Comparison of ENCODE assay signal across 29 cellular contexts in the genomic region with DNA sequence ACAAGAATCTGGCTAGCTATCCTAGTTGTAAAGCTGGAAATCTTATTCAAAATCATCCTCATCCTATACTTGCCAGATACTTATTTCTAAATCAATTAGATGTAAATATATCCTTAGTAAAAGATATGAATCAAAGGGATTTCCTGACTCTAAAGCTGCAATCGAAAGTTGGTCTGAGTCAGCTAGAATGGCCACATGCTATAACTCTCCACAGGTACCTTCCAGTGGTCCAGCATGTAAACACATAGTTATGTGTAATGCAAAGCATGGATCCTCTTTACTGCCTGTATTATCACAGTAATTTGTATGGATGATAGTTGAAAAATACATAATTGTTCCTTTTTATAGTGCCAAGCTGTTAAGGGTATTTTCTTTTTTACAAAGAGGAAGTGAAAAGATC. TPM values are rescaled to one million over a fixed set of nuclear protein-coding genes. Genes with fewer than 3 reads are reported as not detected.
A peak's percentile ranks its signal among the peaks of the same experiment; 100 is the strongest.
DNase-seq lines count a peak whose midpoint lies in the region; ATAC-seq and TF ChIP-seq lines count a peak whose summit lies in the region.
"Had no signal": no experiment of that assay in that cellular context is flagged by ENCODE, and none has a peak within 500 bp of the region (broad histone marks: within the 10 kb centered on the region; RNA-seq: fewer than 3 reads in every experiment).

No MANE protein-coding gene starts in this region.

- H3K4me2 ChIP-seq in BLaER1 (peak overlapping the region; percentile 49), SU-DHL-6 (ENCODE audit: low read depth, low read length, poor library complexity, severe bottlenecking) (peak overlapping the region; percentile 12)

- H3K36me3 Mint-ChIP-seq in CD14-positive monocyte: no peaks in the 10 kb centered on the region
- H3K36me3 Mint-ChIP-seq: CD4-positive, CD25-positive, alpha-beta regulatory T cell; naive thymus-derived CD8-positive, alpha-beta T cell had no signal

- H3K9ac ChIP-seq in BLaER1 (no peak overlapping the region), SU-DHL-6 (ENCODE audit: low read length) (no peak overlapping the region)
- H3K9ac ChIP-seq: GM23248 had no signal

- H3K79me2 ChIP-seq in SU-DHL-6 (ENCODE audit: insufficient read depth, low read length): no peaks in the 10 kb centered on the region

- H3K4me1 ChIP-seq in BLaER1: peaks cover 12% of the 10 kb centered on the region
- H3K4me1 ChIP-seq: heart right ventricle, right lobe of liver, SJSA1, stomach, thyroid gland, vagina had no signal

- H4K20me1 ChIP-seq in BLaER1: no peaks in the 10 kb centered on the region
- H4K20me1 ChIP-seq in SU-DHL-6 (ENCODE audit: low read depth, low read length): no peaks in the 10 kb centered on the region

- H3K36me3 ChIP-seq in BLaER1 (no peaks in the 10 kb centered on the region), SU-DHL-6 (ENCODE audit: low read length) (no peaks in the 10 kb centered on the region)
- H3K36me3 ChIP-seq: heart right ventricle, right lobe of liver, SJSA1, stomach, thyroid gland, vagina had no signal

- H3K4me3 ChIP-seq in BLaER1 (no peak overlapping the region), SU-DHL-6 (ENCODE audit: insufficient read depth, low read length, poor library complexity, severe bottlenecking) (no peak overlapping the region)
- H3K4me3 ChIP-seq: GM23248, heart right ventricle, right lobe of liver, SJSA1, stomach, thyroid gland, vagina had no signal

- peak; percentile 3 for DNase-seq in HT1080 (ENCODE audit: low read depth)
- peak; percentile 36 for DNase-seq in iris pigment epithelial cell (ENCODE audit: low read depth)
- no peak for DNase-seq in CD14-positive monocyte (ENCODE audit: low spot score)
- no peak for DNase-seq in SW 1271 (lab: John Stamatoyannopoulos, UW)
- DNase-seq: activated B cell treated with CpG ODN at 0.5 μM for 24 hours; activated naive CD8-positive, alpha-beta T cell treated with anti-CD3 and anti-CD28 coated beads, Interleukin-2, amount 50 U/mL, for 24 hours; activated T-cell treated with anti-CD3 and anti-CD28 coated beads, Interleukin-2, amount 50 U/mL, for 48 hours; Calu3; CD4-positive, CD25-positive, alpha-beta regulatory T cell; DMS79 treated with DMSO at 0.1 percent for 48 hours; GM23248; heart right ventricle; kidney; naive thymus-derived CD8-positive, alpha-beta T cell; NCI-H2081 treated with DMSO at 0.1 percent for 48 hours; NCI-H82; nucleus accumbens; right lobe of liver; RPMI8226; stimulated activated CD8-positive, alpha-beta memory T cell treated with anti-CD3 and anti-CD28 coated beads, Interleukin-4, amount 100 ng/mL, for 48 hours; stomach; thyroid gland had no signal

- H3K27ac Mint-ChIP-seq in CD14-positive monocyte: no peak overlapping the region
- H3K27ac Mint-ChIP-seq: activated B cell treated with CpG ODN at 0.5 μM for 24 hours; activated naive CD8-positive, alpha-beta T cell treated with anti-CD3 and anti-CD28 coated beads, Interleukin-2, amount 50 U/mL, for 24 hours; CD4-positive, CD25-positive, alpha-beta regulatory T cell; naive thymus-derived CD8-positive, alpha-beta T cell; progenitor cell of endocrine pancreas had no signal

- H3F3A ChIP-seq in SU-DHL-6 (ENCODE audit: insufficient read depth): no peaks in the 10 kb centered on the region

- peaks cover 11% of the 10 kb centered on the region for H3K9me3 ChIP-seq in BLaER1
- no peaks in the 10 kb centered on the region for H3K9me3 ChIP-seq in SU-DHL-6 (ENCODE audit: insufficient read depth, low read length)
- H3K9me3 ChIP-seq: right lobe of liver, SJSA1, stomach, thyroid gland, vagina had no signal

- no peak for ATAC-seq in HG03175 (IDR thresholded peaks at IDR 0.05; ENCODE audit: unreplicated experiment)
- ATAC-seq: activated naive CD8-positive, alpha-beta T cell treated with anti-CD3 and anti-CD28 coated beads, Interleukin-2, amount 50 U/mL, for 24 hours; heart right ventricle; naive thymus-derived CD8-positive, alpha-beta T cell; right lobe of liver had no signal

- no peaks in the 10 kb centered on the region for H3K9me2 ChIP-seq in SU-DHL-6 (replicated peaks; ENCODE audit: insufficient read depth, low read length)

- intact Hi-C loops in CD14-positive monocyte (cut with micrococcal nuclease): no loop called here

- TF ChIP-seq CTCF in SU-DHL-6 (IDR thresholded peaks at IDR 0.05; ENCODE audit: insufficient read depth, low read length, poor library complexity, severe bottlenecking) (no peak), CD14-positive monocyte (IDR thresholded peaks at IDR 0.05) (no peak)

- peaks cover 3% of the 10 kb centered on the region for H3K4me1 Mint-ChIP-seq in CD14-positive monocyte
- H3K4me1 Mint-ChIP-seq: activated naive CD8-positive, alpha-beta T cell treated with anti-CD3 and anti-CD28 coated beads, Interleukin-2, amount 50 U/mL, for 24 hours; CD4-positive, CD25-positive, alpha-beta regulatory T cell had no signal

- H2AFZ ChIP-seq in SU-DHL-6 (ENCODE audit: low read depth, low read length, severe bottlenecking): no peak overlapping the region
- H2AFZ ChIP-seq: GM23248 had no signal

- H3K27me3 ChIP-seq in BLaER1: no peaks in the 10 kb centered on the region
- no peaks in the 10 kb centered on the region for H3K27me3 ChIP-seq in SU-DHL-6 (ENCODE audit: low read length)
- H3K27me3 ChIP-seq: heart right ventricle, right lobe of liver, SJSA1, stomach, thyroid gland, vagina had no signal

- H3K4me3 Mint-ChIP-seq in CD14-positive monocyte: no peak overlapping the region
- H3K4me3 Mint-ChIP-seq: activated B cell treated with CpG ODN at 0.5 μM for 24 hours; activated naive CD8-positive, alpha-beta T cell treated with anti-CD3 and anti-CD28 coated beads, Interleukin-2, amount 50 U/mL, for 24 hours; CD4-positive, CD25-positive, alpha-beta regulatory T cell; naive thymus-derived CD8-positive, alpha-beta T cell had no signal

- H3K27me3 Mint-ChIP-seq in CD14-positive monocyte (ENCODE audit: low read depth in 3 of 3): no peaks in the 10 kb centered on the region
- H3K27me3 Mint-ChIP-seq: activated B cell treated with CpG ODN at 0.5 μM for 24 hours; activated naive CD8-positive, alpha-beta T cell treated with anti-CD3 and anti-CD28 coated beads, Interleukin-2, amount 50 U/mL, for 24 hours; CD4-positive, CD25-positive, alpha-beta regulatory T cell; naive thymus-derived CD8-positive, alpha-beta T cell; progenitor cell of endocrine pancreas had no signal

- H3K9me3 Mint-ChIP-seq in CD14-positive monocyte: no peaks in the 10 kb centered on the region
- H3K9me3 Mint-ChIP-seq: activated naive CD8-positive, alpha-beta T cell treated with anti-CD3 and anti-CD28 coated beads, Interleukin-2, amount 50 U/mL, for 24 hours had no signal

- H3K27ac ChIP-seq in BLaER1 (no peak overlapping the region), SU-DHL-6 (ENCODE audit: low read depth, low read length) (no peak overlapping the region)
- H3K27ac ChIP-seq: GM23248, heart right ventricle, right lobe of liver, SJSA1, stomach, thyroid gland, vagina had no signal

RNA-seq across cellular contexts. Expression of gene SLITRK6, which starts 27.4 kb away (rescaled TPM):
- 0.10 and 0.84 TPM in 2 replicates for total RNA-seq in HT1080 (2014; rRNA removed; shearing (Covaris generic))
- 0.14 and 0.16 TPM in 2 replicates for polyA plus RNA-seq in HT1080 (2015; cell fraction: cytosol; rRNA removed)
- 0.76 and 0.82 TPM in 2 replicates for polyA plus RNA-seq in HT1080 (2015; cell fraction: nucleus; rRNA removed)
- not detected for polyA plus RNA-seq in CD14-positive monocyte
- total RNA-seq: activated B cell treated with CpG ODN at 0.5 μM for 24 hours; Calu3; CD4-positive, CD25-positive, alpha-beta regulatory T cell; GM23248; naive thymus-derived CD8-positive, alpha-beta T cell; T-helper 1 cell treated with Interleukin-12 subunit alpha and Interleukin-12 subunit beta and Interleukin-4 antibody, amounts not matched to agents 30 ng/mL and 1 ng/mL, for 36 hours had no signal
- polyA plus RNA-seq: CD4-positive, CD25-positive, alpha-beta regulatory T cell; GM23248; naive thymus-derived CD8-positive, alpha-beta T cell had no signal

Comparison
In these comparisons a context has a peak if more than half of its experiments do, and no peak if none do; other contexts are left out.
1. DNase-seq: peak in HT1080 (single experiment) and iris pigment epithelial cell (single experiment); none in CD14-positive monocyte (single experiment) and SW 1271 (0 of 2).